In the genomic region with DNA sequence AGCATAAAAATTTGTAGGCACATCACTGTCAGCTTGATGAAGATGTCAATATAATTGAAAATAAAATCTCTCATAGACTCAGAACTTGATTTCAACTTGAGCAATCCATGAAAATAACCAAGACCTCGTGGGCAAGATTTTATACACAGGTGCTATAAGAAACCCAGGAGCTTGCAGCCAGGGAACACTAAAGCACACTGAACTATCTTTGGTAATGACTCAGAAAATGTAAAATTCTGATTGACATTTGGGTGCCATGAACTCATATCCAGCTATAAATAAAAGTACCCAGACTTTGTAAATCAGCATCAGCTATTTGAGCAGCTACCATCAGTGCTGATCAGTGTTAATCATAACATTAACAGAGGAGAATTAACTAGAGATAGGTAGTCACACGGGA, we compare ENCODE assay signal across 19 cellular contexts.
DNase-seq lines count a peak whose midpoint lies in the region; ATAC-seq and TF ChIP-seq lines count a peak whose summit lies in the region.
"Had no signal": no experiment of that assay in that cellular context is flagged by ENCODE, and none has a peak within 500 bp of the region (broad histone marks: within the 10 kb centered on the region; RNA-seq: fewer than 3 reads in every experiment).

No MANE protein-coding gene starts in this region.

- ATAC-seq in GM18519 (IDR thresholded peaks at IDR 0.05; ENCODE audit: low FRiP score, unreplicated experiment) = no peak

- H3K27ac Mint-ChIP-seq in nephron = peak overlapping the region in 2 of 3 experiments; percentile 45 to 48
- H3K27ac Mint-ChIP-seq: CD14-positive monocyte; CD4-positive, alpha-beta memory T cell; CD4-positive, CD25-positive, alpha-beta regulatory T cell; CD8-positive, alpha-beta memory T cell had no signal

- no peaks in the 10 kb centered on the region for H3K4me1 Mint-ChIP-seq in nephron
- H3K4me1 Mint-ChIP-seq: CD14-positive monocyte; CD4-positive, alpha-beta memory T cell; CD4-positive, CD25-positive, alpha-beta regulatory T cell; CD8-positive, alpha-beta memory T cell had no signal

- H3K79me2 ChIP-seq in OCI-LY3 (ENCODE audit: low read length) = no peaks in the 10 kb centered on the region

- H3K4me3 ChIP-seq in OCI-LY3 (ENCODE audit: low read length) = peak overlapping the region; percentile 1; the same call in 1 of the 2 replicates
- H3K4me3 ChIP-seq: BLaER1 had no signal

- no peaks in the 10 kb centered on the region for H3K36me3 Mint-ChIP-seq in nephron (ENCODE audit: low read depth)
- H3K36me3 Mint-ChIP-seq: CD14-positive monocyte; CD4-positive, alpha-beta memory T cell; CD4-positive, CD25-positive, alpha-beta regulatory T cell; CD8-positive, alpha-beta memory T cell had no signal

- no peaks in the 10 kb centered on the region for H3K27me3 Mint-ChIP-seq in nephron (ENCODE audit: low read depth)

- H3K4me2 ChIP-seq in OCI-LY3 (ENCODE audit: low read length) = peak overlapping the region; percentile 44
- H3K4me2 ChIP-seq: BLaER1 had no signal

- H4K20me1 ChIP-seq in OCI-LY3 (ENCODE audit: insufficient read depth, low read length) = no peaks in the 10 kb centered on the region
- H4K20me1 ChIP-seq: BLaER1 had no signal

- H3K27ac ChIP-seq in OCI-LY3 (ENCODE audit: low read length) = no peak overlapping the region
- H3K27ac ChIP-seq in caudate nucleus (ENCODE audit: low read depth, low read length) = peak overlapping the region; percentile 39
- H3K27ac ChIP-seq: BLaER1 had no signal

- H3K4me3 Mint-ChIP-seq in nephron = no peak overlapping the region
- H3K4me3 Mint-ChIP-seq: CD14-positive monocyte; CD4-positive, alpha-beta memory T cell; CD4-positive, CD25-positive, alpha-beta regulatory T cell; CD8-positive, alpha-beta memory T cell had no signal

- H3K27me3 ChIP-seq in OCI-LY3 (ENCODE audit: low read depth, low read length) = no peaks in the 10 kb centered on the region
- H3K27me3 ChIP-seq: BE2C, BLaER1 had no signal

- H3K4me1 ChIP-seq in OCI-LY3 (ENCODE audit: low read length) = peaks cover 28% of the 10 kb centered on the region
- H3K4me1 ChIP-seq: BE2C, BLaER1 had no signal

- H3K9me3 ChIP-seq in OCI-LY3 (ENCODE audit: insufficient read depth, low read length) = no peaks in the 10 kb centered on the region
- H3K9me3 ChIP-seq: BE2C, BLaER1 had no signal

- no peaks in the 10 kb centered on the region for H3K9me3 Mint-ChIP-seq in nephron
- H3K9me3 Mint-ChIP-seq: CD4-positive, alpha-beta memory T cell; CD8-positive, alpha-beta memory T cell had no signal

- H3K36me3 ChIP-seq in OCI-LY3 (replicated peaks; ENCODE audit: low read depth, low read length) = no peaks in the 10 kb centered on the region
- H3K36me3 ChIP-seq: BE2C, BLaER1 had no signal

- H3K9ac ChIP-seq in OCI-LY3 (ENCODE audit: low read length) = no peak overlapping the region
- H3K9ac ChIP-seq: BLaER1 had no signal

- no peak for TF ChIP-seq CTCF in OCI-LY3 (IDR thresholded peaks at IDR 0.05; ENCODE audit: low read depth, low read length)
- TF ChIP-seq CTCF in nephron (IDR thresholded peaks at IDR 0.05; ENCODE audit: unreplicated experiment in 3 of 3) = no peak
- TF ChIP-seq CTCF in GM20000 (IDR thresholded peaks at IDR 0.05; ENCODE audit: extremely low read depth, missing control alignments) = no peak

- DNase-seq in caudate nucleus (lab: John Stamatoyannopoulos, UW) = peak in 5 of 61 donors; percentile 2 to 75 (median 41)
- no peak for DNase-seq in GM20000 (ENCODE audit: low spot score)
- DNase-seq in D341Med (ENCODE audit: low spot score) = no peak
- DNase-seq in HCEC 1CT = no peak
- DNase-seq: 8988T; ACHN; BE2C; C1 segment of cervical spinal cord; CD4-positive, alpha-beta memory T cell; CD4-positive, CD25-positive, alpha-beta regulatory T cell; CD8-positive, alpha-beta memory T cell; COR-L47; DMS79 treated with DMSO at 0.1 percent for 48 hours; GF-D8 had no signal

- no peak overlapping the region for H2AFZ ChIP-seq in OCI-LY3 (ENCODE audit: low read depth, low read length)
